In genomic region chr5:88746438-88746882, GRCh38 we compare ENCODE assay signal across 12 cellular contexts.
DNase-seq lines count a peak whose midpoint lies in the region; ATAC-seq and TF ChIP-seq lines count a peak whose summit lies in the region.
"Had no signal": no experiment of that assay in that cellular context is flagged by ENCODE, and none has a peak within 500 bp of the region (broad histone marks: within the 10 kb centered on the region; RNA-seq: fewer than 3 reads in every experiment).

No MANE protein-coding gene starts in this region.

- POLR2A ChIA-PET in activated B cell treated with CpG ODN at 0.5 μM for 24 hours (lab: Charles Lee) = interaction anchor here (0.6 to 5.8 kb wide), 9 partner anchors 12 to 136 kb away, joined by 3 to 92 read pairs (median 4); partner anchors contain the start of gene MEF2C

- ATAC-seq in GM18868 (IDR thresholded peaks at IDR 0.05; ENCODE audit: unreplicated experiment) (peak; percentile 86), GM21529 (IDR thresholded peaks at IDR 0.05; ENCODE audit: unreplicated experiment) (peak; percentile 82), HG03103 (IDR thresholded peaks at IDR 0.05; ENCODE audit: low read depth, unreplicated experiment) (peak; percentile 67), activated B cell treated with CpG ODN at 0.5 μM for 24 hours (ENCODE audit: low read depth) (peak; percentile 79)
- ATAC-seq: K562 had no signal

- intact Hi-C loops in activated B cell treated with CpG ODN at 0.5 μM for 24 hours (cut with micrococcal nuclease) = loop anchor here (1.0 kb wide), 1 partner anchor 14 kb away; no protein-coding TSS in a partner anchor

- TF ChIP-seq CTCF in activated B cell treated with CpG ODN at 0.5 μM for 24 hours (IDR thresholded peaks at IDR 0.05) = no peak

- no peak for DNase-seq in activated B cell treated with CpG ODN at 0.5 μM for 24 hours
- DNase-seq in CD1c-positive myeloid dendritic cell (ENCODE audit: extremely low spot score) = no peak
- DNase-seq in ecto neural progenitor cell (ENCODE audit: low spot score) = no peak
- DNase-seq in AG08395 (ENCODE audit: low spot score) = no peak
- no peak for DNase-seq in activated naive CD4-positive, alpha-beta T cell (lab: John Stamatoyannopoulos, UW)
- DNase-seq: activated T-cell treated with anti-CD3 and anti-CD28 coated beads, Interleukin-2, amount 50 U/mL, for 1 hour; Calu3; left cardiac atrium had no signal

- H3K9me3 Mint-ChIP-seq in activated B cell treated with CpG ODN at 0.5 μM for 24 hours = no peaks in the 10 kb centered on the region

- H3K4me1 Mint-ChIP-seq in activated B cell treated with CpG ODN at 0.5 μM for 24 hours = peaks cover 56% of the 10 kb centered on the region

- no peaks in the 10 kb centered on the region for H3K27me3 Mint-ChIP-seq in activated B cell treated with CpG ODN at 0.5 μM for 24 hours

- CTCF ChIA-PET in activated B cell treated with CpG ODN at 0.5 μM for 24 hours (lab: Charles Lee) = interaction anchor here (0.9 to 1.6 kb wide), 3 partner anchors 14 to 19 kb away, joined by 3 to 7 read pairs (median 3); no protein-coding TSS in a partner anchor

- peaks cover 77% of the 10 kb centered on the region for H3K36me3 Mint-ChIP-seq in activated B cell treated with CpG ODN at 0.5 μM for 24 hours (ENCODE audit: low read depth)

- no peak overlapping the region for H3K4me3 Mint-ChIP-seq in activated B cell treated with CpG ODN at 0.5 μM for 24 hours

- H3K27ac Mint-ChIP-seq in activated B cell treated with CpG ODN at 0.5 μM for 24 hours = peak overlapping the region; percentile 80
